16 cellular contexts compared by ENCODE assay signal in the genomic region with DNA sequence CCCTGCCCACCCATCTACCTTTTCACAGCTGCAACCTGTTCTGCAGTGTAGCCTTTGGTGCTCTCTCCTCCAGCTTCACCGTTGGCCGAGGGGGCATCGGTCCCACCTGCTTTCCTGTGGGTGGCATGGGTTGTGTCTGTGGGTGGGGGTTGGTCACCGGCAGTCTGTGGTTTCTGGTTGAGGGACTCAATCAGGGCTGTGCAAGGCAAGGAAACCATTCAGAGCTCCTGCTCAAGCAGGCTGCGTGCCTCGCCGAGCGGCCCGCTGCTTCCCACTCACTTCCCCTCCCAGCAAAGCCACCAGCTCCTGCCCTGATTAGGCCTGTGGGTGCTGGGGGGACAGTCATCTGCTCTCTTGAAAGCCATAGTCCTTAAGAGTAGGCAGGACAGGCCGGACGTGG. TPM values are rescaled to one million over a fixed set of nuclear protein-coding genes. Genes with fewer than 3 reads are reported as not detected.
DNase-seq lines count a peak whose midpoint lies in the region; ATAC-seq lines count a peak whose summit lies in the region.
"Had no signal": no experiment of that assay in that cellular context is flagged by ENCODE, and none has a peak within 500 bp of the region (broad histone marks: within the 10 kb centered on the region; RNA-seq: fewer than 3 reads in every experiment).

No MANE protein-coding gene starts in this region.

- peak; percentile 59 for ATAC-seq in HG02759 (IDR thresholded peaks at IDR 0.05; ENCODE audit: unreplicated experiment)
- ATAC-seq in stimulated activated naive CD8-positive, alpha-beta T cell treated with anti-CD3 and anti-CD28 coated beads, Interleukin-15, Interleukin-2, amounts not matched to agents 100 U/mL and 50 U/mL, for 24 hours, result peak; percentile 55
- ATAC-seq: foreskin keratinocyte, right lobe of liver had no signal

- peaks cover 18% of the 10 kb centered on the region for H3K36me3 Mint-ChIP-seq in activated T-helper 1 cell treated with anti-CD3 and anti-CD28 coated beads, Interleukin-12 subunit alpha, Interleukin-12 subunit beta, Interleukin-2, Interleukin-4 antibody, amounts not matched to agents 30 ng/mL and 10 ng/mL and 1 ng/mL, durations not matched to agents 14 hours and 24 hours and 36 hours (ENCODE audit: low read depth)

- H3K4me3 Mint-ChIP-seq in activated T-helper 1 cell treated with anti-CD3 and anti-CD28 coated beads, Interleukin-12 subunit alpha, Interleukin-12 subunit beta, Interleukin-2, Interleukin-4 antibody, amounts not matched to agents 30 ng/mL and 10 ng/mL and 1 ng/mL, durations not matched to agents 14 hours and 24 hours and 36 hours, result no peak overlapping the region
- H3K4me3 Mint-ChIP-seq: activated naive CD4-positive, alpha-beta T cell treated with anti-CD3 and anti-CD28 coated beads, Interleukin-2, amount 50 U/mL, for 24 hours had no signal

- no peaks in the 10 kb centered on the region for H3K27me3 Mint-ChIP-seq in activated T-helper 1 cell treated with anti-CD3 and anti-CD28 coated beads, Interleukin-12 subunit alpha, Interleukin-12 subunit beta, Interleukin-2, Interleukin-4 antibody, amounts not matched to agents 30 ng/mL and 10 ng/mL and 1 ng/mL, durations not matched to agents 14 hours and 24 hours and 36 hours (ENCODE audit: insufficient read depth)
- H3K27me3 Mint-ChIP-seq: activated naive CD4-positive, alpha-beta T cell treated with anti-CD3 and anti-CD28 coated beads, Interleukin-2, amount 50 U/mL, for 24 hours had no signal

- H3K9me3 Mint-ChIP-seq in activated T-helper 1 cell treated with anti-CD3 and anti-CD28 coated beads, Interleukin-12 subunit alpha, Interleukin-12 subunit beta, Interleukin-2, Interleukin-4 antibody, amounts not matched to agents 30 ng/mL and 10 ng/mL and 1 ng/mL, durations not matched to agents 14 hours and 24 hours and 36 hours, result no peaks in the 10 kb centered on the region
- H3K9me3 Mint-ChIP-seq: activated naive CD4-positive, alpha-beta T cell treated with anti-CD3 and anti-CD28 coated beads, Interleukin-2, amount 50 U/mL, for 24 hours had no signal

- intact Hi-C loops in activated T-helper 1 cell treated with anti-CD3 and anti-CD28 coated beads, Interleukin-12 subunit alpha, Interleukin-12 subunit beta, Interleukin-2, Interleukin-4 antibody, amounts not matched to agents 30 ng/mL and 10 ng/mL and 1 ng/mL, durations not matched to agents 14 hours and 24 hours and 36 hours (cut with micrococcal nuclease), result no loop called here

- H3K4me1 Mint-ChIP-seq in activated T-helper 1 cell treated with anti-CD3 and anti-CD28 coated beads, Interleukin-12 subunit alpha, Interleukin-12 subunit beta, Interleukin-2, Interleukin-4 antibody, amounts not matched to agents 30 ng/mL and 10 ng/mL and 1 ng/mL, durations not matched to agents 14 hours and 24 hours and 36 hours (ENCODE audit: low read depth), result peaks cover 30% of the 10 kb centered on the region

- DNase-seq in activated effector memory CD4-positive, alpha-beta T cell treated with anti-CD3 and anti-CD28 coated beads, Interleukin-2, amount 50 U/mL, for 16 hours, result peak; percentile 67
- no peak for DNase-seq in activated effector memory CD4-positive, alpha-beta T cell treated with Interleukin-2 at 50 U/mL for 16 hours
- DNase-seq in activated T-helper 1 cell treated with anti-CD3 and anti-CD28 coated beads, Interleukin-12 subunit alpha, Interleukin-12 subunit beta, Interleukin-2, Interleukin-4 antibody, amounts not matched to agents 30 ng/mL and 10 ng/mL and 1 ng/mL, durations not matched to agents 14 hours and 24 hours and 36 hours (ENCODE audit: low spot score), result no peak
- DNase-seq in stimulated activated naive CD8-positive, alpha-beta T cell treated with anti-CD3 and anti-CD28 coated beads, Interleukin-15, Interleukin-2, amounts not matched to agents 100 U/mL and 50 U/mL, for 24 hours, result peak; percentile 56
- no peak for DNase-seq in NCI-H1417 (lab: John Stamatoyannopoulos, UW)
- no peak for DNase-seq in NCI-H345 (lab: John Stamatoyannopoulos, UW)
- no peak for DNase-seq in LoVo (ENCODE audit: low spot score)
- DNase-seq: foreskin keratinocyte; mesendoderm; NCI-H2029 treated with DMSO at 0.1 percent for 48 hours; RPMI8226; stimulated activated CD4-positive, alpha-beta T cell treated with anti-CD3 and anti-CD28 coated beads, Interleukin-4, amount 100 ng/mL, for 24 hours; stomach had no signal

- H3K27ac Mint-ChIP-seq in activated T-helper 1 cell treated with anti-CD3 and anti-CD28 coated beads, Interleukin-12 subunit alpha, Interleukin-12 subunit beta, Interleukin-2, Interleukin-4 antibody, amounts not matched to agents 30 ng/mL and 10 ng/mL and 1 ng/mL, durations not matched to agents 14 hours and 24 hours and 36 hours, result peak overlapping the region; percentile 34
- H3K27ac Mint-ChIP-seq: activated naive CD4-positive, alpha-beta T cell treated with anti-CD3 and anti-CD28 coated beads, Interleukin-2, amount 50 U/mL, for 24 hours had no signal

RNA-seq across cellular contexts. Expression of a gene that starts 9.8 kb away (rescaled TPM):
- 32.4 and 38.0 TPM in 2 replicates for total RNA-seq in activated T-helper 1 cell treated with anti-CD3 and anti-CD28 coated beads, Interleukin-12 subunit alpha, Interleukin-12 subunit beta, Interleukin-2, Interleukin-4 antibody, amounts not matched to agents 30 ng/mL and 10 ng/mL and 1 ng/mL, durations not matched to agents 14 hours and 24 hours and 36 hours

Comparison
In these comparisons a context has a peak if more than half of its experiments do, and no peak if none do; other contexts are left out.
1. DNase-seq: peak in activated effector memory CD4-positive, alpha-beta T cell treated with anti-CD3 and anti-CD28 coated beads, Interleukin-2, amount 50 U/mL, for 16 hours (single experiment) and stimulated activated naive CD8-positive, alpha-beta T cell treated with anti-CD3 and anti-CD28 coated beads, Interleukin-15, Interleukin-2, amounts not matched to agents 100 U/mL and 50 U/mL, for 24 hours (single experiment); none in activated effector memory CD4-positive, alpha-beta T cell treated with Interleukin-2 at 50 U/mL for 16 hours (single experiment), activated T-helper 1 cell treated with anti-CD3 and anti-CD28 coated beads, Interleukin-12 subunit alpha, Interleukin-12 subunit beta, Interleukin-2, Interleukin-4 antibody, amounts not matched to agents 30 ng/mL and 10 ng/mL and 1 ng/mL, durations not matched to agents 14 hours and 24 hours and 36 hours (single experiment), NCI-H1417 (0 of 3), NCI-H345 (single experiment) and LoVo (single experiment).